ENCODE assay signal across 1 cellular context in genomic region chr2:156400704-156401678, GRCh38.
TF ChIP-seq lines count a peak whose summit lies in the region.

No MANE protein-coding gene starts in this region.

TF ChIP-seq in HepG2, 621 proteins besides CTCF, POLR2A, EP300 and RAD21 (continued from another document and continues in another):
- peak; percentile 32; the same call in 1 of the 2 replicates for TF ChIP-seq MXD4 (CRISPR knock-in tag; IDR thresholded peaks at IDR 0.05)
- no peak for TF ChIP-seq MED13 (CRISPR knock-in tag; IDR thresholded peaks at IDR 0.05)
- 0 out of 2 replicates have a peak, but pooled peaks have one; percentile 58 for TF ChIP-seq ZNF230 (CRISPR knock-in tag; IDR thresholded peaks at IDR 0.05)
- no peak; the same call in 1 of the 2 replicates for TF ChIP-seq PAXIP1 (CRISPR knock-in tag; conservative IDR thresholded peaks at IDR 0.05)
- TF ChIP-seq CEBPB (IDR thresholded peaks at IDR 0.05; ENCODE audit: borderline replicate concordance, low read depth, low read length) = peak; percentile 97
- peak; percentile 59 for TF ChIP-seq KDM2A (CRISPR knock-in tag; IDR thresholded peaks at IDR 0.05; ENCODE audit: borderline replicate concordance, low read depth)
- no peak for TF ChIP-seq ZNF780A (CRISPR knock-in tag; IDR thresholded peaks at IDR 0.05)
- TF ChIP-seq TEAD3 (CRISPR knock-in tag; optimal IDR thresholded peaks at IDR 0.05; ENCODE audit: borderline replicate concordance) = peak; percentile 20
- TF ChIP-seq ZFP91 (CRISPR knock-in tag; IDR thresholded peaks at IDR 0.05; ENCODE audit: borderline replicate concordance) = no peak
- peak; percentile 52; the same call in 1 of the 2 replicates for TF ChIP-seq SMAD3 (CRISPR knock-in tag; IDR thresholded peaks at IDR 0.05)
- TF ChIP-seq SKI (IDR thresholded peaks at IDR 0.05; ENCODE audit: partially characterized antibody) = no peak
- TF ChIP-seq CEBPG (CRISPR knock-in tag; IDR thresholded peaks at IDR 0.05) = peak; percentile 88
- no peak; the same call in 1 of the 2 replicates for TF ChIP-seq ZNF784 (CRISPR knock-in tag; IDR thresholded peaks at IDR 0.05; ENCODE audit: borderline replicate concordance)
- no peak; the same call in 1 of the 2 replicates for TF ChIP-seq ZNF546 (CRISPR knock-in tag; conservative IDR thresholded peaks at IDR 0.05)
- TF ChIP-seq CBX1 (IDR thresholded peaks at IDR 0.05; ENCODE audit: low read depth) = peak; percentile 90
- TF ChIP-seq YEATS2 (CRISPR knock-in tag; IDR thresholded peaks at IDR 0.05; ENCODE audit: borderline replicate concordance) = peak; percentile 56; the same call in 1 of the 2 replicates
- no peak for TF ChIP-seq ARHGAP35 (CRISPR knock-in tag; IDR thresholded peaks at IDR 0.05; ENCODE audit: borderline replicate concordance)
- TF ChIP-seq ZKSCAN8 (CRISPR knock-in tag; IDR thresholded peaks at IDR 0.05; ENCODE audit: borderline replicate concordance) = peak; percentile 89; the same call in 1 of the 2 replicates
- peak; percentile 20; the same call in 1 of the 2 replicates for TF ChIP-seq RXRB (CRISPR knock-in tag; IDR thresholded peaks at IDR 0.05; ENCODE audit: borderline replicate concordance)
- TF ChIP-seq MLLT10 (CRISPR knock-in tag; IDR thresholded peaks at IDR 0.05) = no peak
- no peak for TF ChIP-seq PHF20 (CRISPR knock-in tag; IDR thresholded peaks at IDR 0.05)
- TF ChIP-seq TFDP2 (CRISPR knock-in tag; IDR thresholded peaks at IDR 0.05) = no peak
- TF ChIP-seq ZNF24 (IDR thresholded peaks at IDR 0.05) = peak; percentile 100
- TF ChIP-seq ZFX (CRISPR knock-in tag; IDR thresholded peaks at IDR 0.05; ENCODE audit: low read depth) = peak; percentile 7; the same call in 1 of the 2 replicates
- no peak for TF ChIP-seq ZNF446 (CRISPR knock-in tag; IDR thresholded peaks at IDR 0.05)
- no peak for TF ChIP-seq NRL (CRISPR knock-in tag; IDR thresholded peaks at IDR 0.05; ENCODE audit: borderline replicate concordance)
- TF ChIP-seq ZNF382 (CRISPR knock-in tag; IDR thresholded peaks at IDR 0.05; ENCODE audit: borderline replicate concordance) = 0 out of 2 replicates have a peak, but pooled peaks have one; percentile 71
- peak; percentile 82; the same call in 1 of the 2 replicates for TF ChIP-seq ZNF75D (CRISPR knock-in tag; IDR thresholded peaks at IDR 0.05; ENCODE audit: borderline replicate concordance)
- no peak for TF ChIP-seq REPIN1 (CRISPR knock-in tag; IDR thresholded peaks at IDR 0.05; ENCODE audit: borderline replicate concordance, low read depth)
- peak in 1 of 2 experiments; percentile 23; a peak in 1 of 4 replicates for TF ChIP-seq ATF4 (CRISPR knock-in tag; IDR thresholded peaks at IDR 0.05)
- peak; percentile 37 for TF ChIP-seq ZNF781 (CRISPR knock-in tag; IDR thresholded peaks at IDR 0.05; ENCODE audit: borderline replicate concordance, not compliant biosample characterization)
- peak; percentile 37; the same call in 1 of the 2 replicates for TF ChIP-seq HMGXB3 (CRISPR knock-in tag; IDR thresholded peaks at IDR 0.05; ENCODE audit: borderline replicate concordance)
- 0 out of 2 replicates have a peak, but pooled peaks have one; percentile 28 for TF ChIP-seq ZNF280D (CRISPR knock-in tag; IDR thresholded peaks at IDR 0.05)
- no peak for TF ChIP-seq RNF2 (conservative IDR thresholded peaks at IDR 0.05; ENCODE audit: low read depth)
- no peak for TF ChIP-seq HHEX (CRISPR knock-in tag; IDR thresholded peaks at IDR 0.05)
- TF ChIP-seq PRDM4 (CRISPR knock-in tag; IDR thresholded peaks at IDR 0.05; ENCODE audit: borderline replicate concordance) = 0 out of 2 replicates have a peak, but pooled peaks have one; percentile 29
- peak; percentile 26 for TF ChIP-seq ZFP36 (IDR thresholded peaks at IDR 0.05; ENCODE audit: borderline replicate concordance, low read depth, low read length, partially characterized antibody)
- no peak for TF ChIP-seq KDM1A (CRISPR knock-in tag; IDR thresholded peaks at IDR 0.05)
- no peak; the same call in 1 of the 2 replicates for TF ChIP-seq BRF2 (CRISPR knock-in tag; IDR thresholded peaks at IDR 0.05)
